Comparison of ENCODE assay signal across 20 cellular contexts in genomic region chr4:66556651-66557278, GRCh38.
A peak's percentile ranks its signal among the peaks of the same experiment; 100 is the strongest.
DNase-seq lines count a peak whose midpoint lies in the region; ATAC-seq and TF ChIP-seq lines count a peak whose summit lies in the region.
"Had no signal": no experiment of that assay in that cellular context is flagged by ENCODE, and none has a peak within 500 bp of the region (broad histone marks: within the 10 kb centered on the region; RNA-seq: fewer than 3 reads in every experiment).

No MANE protein-coding gene starts in this region.

- no peaks in the 10 kb centered on the region for H4K20me1 ChIP-seq in IMR-90 (ENCODE audit: insufficient read depth, low read length)

- in situ Hi-C loops in IMR-90 (cut with MboI; ENCODE audit: low sequenced_read_pairs) (no loop called here), HAP-1 (cut with MboI; ENCODE audit: low sequenced_read_pairs) (no loop called here)

- no peak overlapping the region; the same call in 1 of the 2 replicates for H4K5ac ChIP-seq in IMR-90 (ENCODE audit: low read depth, low read length)

- H3K27me3 ChIP-seq in IMR-90 (ENCODE audit: control insufficient read depth, insufficient read depth, low read length) (no peaks in the 10 kb centered on the region), mesenchymal stem cell (ENCODE audit: control insufficient read depth in 1 of 2, insufficient read depth in 1 of 2, low read length in 2 of 2) (no peaks in the 10 kb centered on the region), HAP-1 (ENCODE audit: low read depth) (no peaks in the 10 kb centered on the region), lower lobe of right lung (ENCODE audit: low read depth) (no peaks in the 10 kb centered on the region)
- no peaks in the 10 kb centered on the region for H3K27me3 ChIP-seq in CD8-positive, alpha-beta memory T cell (ENCODE audit: insufficient read depth, low read length, poor library complexity, severe bottlenecking)

- peak; percentile 22; the same call in 1 of the 2 replicates for TF ChIP-seq CTCF in 22Rv1 (IDR thresholded peaks at IDR 0.05)
- TF ChIP-seq CTCF in IMR-90 (conservative IDR thresholded peaks at IDR 0.05; ENCODE audit: low read depth, low read length): no peak
- peak; percentile 25 for TF ChIP-seq CTCF in chondrocyte (IDR thresholded peaks at IDR 0.05)
- TF ChIP-seq CTCF in lower lobe of right lung (IDR thresholded peaks at IDR 0.05): no peak

- intact Hi-C loops in IMR-90 (cut with micrococcal nuclease): no loop called here
- intact Hi-C loops in lower lobe of right lung (cut with DNase I): no loop called here

- H3K4me2 ChIP-seq in IMR-90 (ENCODE audit: low read depth, low read length): no peak overlapping the region
- no peak overlapping the region for H3K4me2 ChIP-seq in mesenchymal stem cell (ENCODE audit: low read length, poor library complexity, severe bottlenecking)

- no peak overlapping the region for H3K9ac ChIP-seq in IMR-90 (ENCODE audit: low read depth, low read length)
- H3K9ac ChIP-seq in mesenchymal stem cell (ENCODE audit: low read length): no peak overlapping the region

- H3K4me3 Mint-ChIP-seq in chondrocyte (ENCODE audit: unreplicated experiment): no peak overlapping the region
- H3K4me3 Mint-ChIP-seq in CD8-positive, alpha-beta memory T cell: no peak overlapping the region
- H3K4me3 Mint-ChIP-seq: CD4-positive, alpha-beta memory T cell had no signal

- H2BK15ac ChIP-seq in IMR-90 (ENCODE audit: low read depth, low read length) (peak overlapping the region; percentile 60; the same call in 2 of the 3 replicates), mesenchymal stem cell (ENCODE audit: low read depth, poor library complexity, severe bottlenecking) (no peak overlapping the region)

- H3K27ac ChIP-seq in 22Rv1 (no peak overlapping the region), IMR-90 (ENCODE audit: insufficient read depth, low read length) (no peak overlapping the region), mesenchymal stem cell (ENCODE audit: low read length, poor library complexity, severe bottlenecking) (no peak overlapping the region), lower lobe of right lung (no peak overlapping the region)
- no peak overlapping the region for H3K27ac ChIP-seq in CD8-positive, alpha-beta memory T cell (ENCODE audit: low read depth, low read length)

- TF ChIP-seq RAD21 in IMR-90 (IDR thresholded peaks at IDR 0.05; ENCODE audit: low read length): no peak

- H3K27me3 Mint-ChIP-seq in chondrocyte (ENCODE audit: low read depth): no peaks in the 10 kb centered on the region
- H3K27me3 Mint-ChIP-seq in CD8-positive, alpha-beta memory T cell: no peaks in the 10 kb centered on the region
- H3K27me3 Mint-ChIP-seq: CD4-positive, alpha-beta memory T cell had no signal

- no TSS peak for BruUV-seq in IMR-90 (replicated peaks; lab: Mats Ljungman, UMichigan)

- H2AK5ac ChIP-seq in IMR-90 (ENCODE audit: low read depth, low read length) (no peak overlapping the region; the same call in 1 of the 2 replicates), mesenchymal stem cell (ENCODE audit: low read length, severe bottlenecking) (peak overlapping the region; percentile 86)

- H3K36me3 Mint-ChIP-seq in chondrocyte (ENCODE audit: low read depth): peaks cover 9% of the 10 kb centered on the region
- no peaks in the 10 kb centered on the region for H3K36me3 Mint-ChIP-seq in CD8-positive, alpha-beta memory T cell
- H3K36me3 Mint-ChIP-seq: CD4-positive, alpha-beta memory T cell had no signal

- H2BK120ac ChIP-seq in IMR-90 (ENCODE audit: low read depth, low read length) (peak overlapping the region; percentile 83), mesenchymal stem cell (ENCODE audit: low read depth, low read length) (no peak overlapping the region)

- H3K4ac ChIP-seq in IMR-90 (ENCODE audit: low read depth, low read length) (peak overlapping the region; percentile 72), mesenchymal stem cell (ENCODE audit: low read depth in 1 of 2, low read length in 2 of 2) (peak overlapping the region in 1 of 2 experiments; percentile 11)

- peak overlapping the region; percentile 70 for H2BK20ac ChIP-seq in IMR-90 (ENCODE audit: low read depth, low read length)

- H2BK12ac ChIP-seq in mesenchymal stem cell (ENCODE audit: low read length in 2 of 2): no peak overlapping the region

- POLR2A ChIA-PET in IMR-90 (lab: Charles Lee; ENCODE audit: unreplicated experiment): no interaction called here
- POLR2A ChIA-PET in CD8-positive, alpha-beta memory T cell (lab: Charles Lee): no interaction called here

- H3K56ac ChIP-seq in IMR-90 (ENCODE audit: extremely low read depth, insufficient read depth, low read length): no peak overlapping the region

- H3K9me1 ChIP-seq in IMR-90 (ENCODE audit: insufficient read depth, low read length): no peaks in the 10 kb centered on the region

- H3K27ac Mint-ChIP-seq in chondrocyte (ENCODE audit: unreplicated experiment): no peak overlapping the region
- H3K27ac Mint-ChIP-seq in CD8-positive, alpha-beta memory T cell: no peak overlapping the region
- H3K27ac Mint-ChIP-seq: CD4-positive, alpha-beta memory T cell had no signal

- no peaks in the 10 kb centered on the region for H3K79me1 ChIP-seq in IMR-90 (ENCODE audit: low read depth in 1 of 2, low read length in 2 of 2)
- H3K79me1 ChIP-seq in mesenchymal stem cell (replicated peaks; ENCODE audit: low read length, poor library complexity, severe bottlenecking): no peaks in the 10 kb centered on the region

- H3K18ac ChIP-seq in IMR-90 (ENCODE audit: low read depth, low read length) (no peak overlapping the region), mesenchymal stem cell (ENCODE audit: low read depth in 1 of 2, low read length in 2 of 2) (peak overlapping the region in 1 of 2 experiments; percentile 66)

- H3K14ac ChIP-seq in IMR-90 (replicated peaks; ENCODE audit: low read depth, low read length) (peak overlapping the region; percentile 15; the same call in 1 of the 2 replicates), mesenchymal stem cell (ENCODE audit: low read length in 2 of 2) (peak overlapping the region; percentile 6 to 60)

- H3K4me1 ChIP-seq in IMR-90 (ENCODE audit: control insufficient read depth, insufficient read depth, low read length): no peaks in the 10 kb centered on the region
- no peaks in the 10 kb centered on the region for H3K4me1 ChIP-seq in mesenchymal stem cell (ENCODE audit: control insufficient read depth, insufficient read depth, low read depth, low read length)
- H3K4me1 ChIP-seq in CD8-positive, alpha-beta memory T cell (ENCODE audit: insufficient read depth, low read length): no peaks in the 10 kb centered on the region
- peaks cover 12% of the 10 kb centered on the region for H3K4me1 ChIP-seq in HAP-1
- no peaks in the 10 kb centered on the region for H3K4me1 ChIP-seq in lower lobe of right lung

- dilution Hi-C loops in IMR-90 (cut with HindIII; ENCODE audit: low sequenced_read_pairs, unreplicated experiment): no loop called here

- H4K91ac ChIP-seq in IMR-90 (ENCODE audit: insufficient read depth, low read depth, low read length) (peak overlapping the region; percentile 63), mesenchymal stem cell (ENCODE audit: low read length) (no peak overlapping the region)

- no peak overlapping the region for H2BK5ac ChIP-seq in IMR-90 (ENCODE audit: low read depth, low read length, poor library complexity, severe bottlenecking)
- no peak overlapping the region for H2BK5ac ChIP-seq in mesenchymal stem cell (ENCODE audit: low read depth, low read length, poor library complexity, severe bottlenecking)

- TF ChIP-seq POLR2A in IMR-90 (IDR thresholded peaks at IDR 0.05; ENCODE audit: low read depth, low read length): no peak

- H2AK9ac ChIP-seq in IMR-90 (replicated peaks; ENCODE audit: low read depth, low read length, poor library complexity): no peak overlapping the region

- no peaks in the 10 kb centered on the region; the same call in none of the 2 replicates for H3K9me3 ChIP-seq in IMR-90 (ENCODE audit: control insufficient read depth, insufficient read depth, low read length)
- H3K9me3 ChIP-seq in mesenchymal stem cell (ENCODE audit: control insufficient read depth, low read length): peaks cover 6% of the 10 kb centered on the region
- H3K9me3 ChIP-seq in CD8-positive, alpha-beta memory T cell (ENCODE audit: low read length): no peaks in the 10 kb centered on the region
- no peaks in the 10 kb centered on the region for H3K9me3 ChIP-seq in HAP-1
- peaks cover 9% of the 10 kb centered on the region for H3K9me3 ChIP-seq in lower lobe of right lung

- peak overlapping the region in 1 of 2 experiments; percentile 47; a peak in 2 of 4 replicates for H4K8ac ChIP-seq in IMR-90 (ENCODE audit: low read depth in 2 of 2, low read length in 2 of 2)
- no peak overlapping the region for H4K8ac ChIP-seq in mesenchymal stem cell (ENCODE audit: low read length)

- CTCF ChIA-PET in IMR-90 (lab: Yijun Ruan, JAX): no interaction called here
- CTCF ChIA-PET in CD8-positive, alpha-beta memory T cell (lab: Charles Lee): no interaction called here

- H3K4me3 ChIP-seq in IMR-90 (ENCODE audit: insufficient read depth, low read depth, low read length): no peak overlapping the region
- no peak overlapping the region for H3K4me3 ChIP-seq in mesenchymal stem cell (ENCODE audit: insufficient read depth in 1 of 2, low read depth in 1 of 2, low read length in 2 of 2)
- H3K4me3 ChIP-seq in CD8-positive, alpha-beta memory T cell (ENCODE audit: low read length): no peak overlapping the region
- no peak overlapping the region for H3K4me3 ChIP-seq in HAP-1
- no peak overlapping the region for H3K4me3 ChIP-seq in lower lobe of right lung

- ATAC-seq in IMR-90 (ENCODE audit: low read depth): no peak
- ATAC-seq in lower lobe of right lung: no peak

- H3K36me3 ChIP-seq in IMR-90 (ENCODE audit: control insufficient read depth, insufficient read depth, low read length) (no peaks in the 10 kb centered on the region), mesenchymal stem cell (ENCODE audit: control insufficient read depth in 1 of 2, insufficient read depth in 2 of 2, low read depth in 1 of 2, low read length in 2 of 2) (no peaks in the 10 kb centered on the region), HAP-1 (replicated peaks) (no peaks in the 10 kb centered on the region), lower lobe of right lung (no peaks in the 10 kb centered on the region)
- no peaks in the 10 kb centered on the region for H3K36me3 ChIP-seq in CD8-positive, alpha-beta memory T cell (ENCODE audit: insufficient read depth, low read length)

- peaks cover 21% of the 10 kb centered on the region for H3K9me3 Mint-ChIP-seq in chondrocyte (ENCODE audit: low read depth)
- H3K9me3 Mint-ChIP-seq in CD8-positive, alpha-beta memory T cell: peaks cover 3 to 33% (median 11%) of the 10 kb centered on the region in 5 donors

- H3K4me1 Mint-ChIP-seq in chondrocyte (ENCODE audit: low read depth): peaks cover 39% of the 10 kb centered on the region
- H3K4me1 Mint-ChIP-seq in CD8-positive, alpha-beta memory T cell: no peaks in the 10 kb centered on the region
- H3K4me1 Mint-ChIP-seq: CD4-positive, alpha-beta memory T cell had no signal

- H3K23ac ChIP-seq in IMR-90 (ENCODE audit: low read depth, low read length) (no peak overlapping the region), mesenchymal stem cell (ENCODE audit: low read length in 2 of 2) (no peak overlapping the region)

- DNase-seq in IMR-90 (no peak), chondrocyte (ENCODE audit: low spot score) (peak; percentile 17), mesenchymal stem cell (no peak), NCI-H2107 treated with DMSO at 0.1 percent for 48 hours (lab: John Stamatoyannopoulos, UW; ENCODE audit: unreplicated experiment) (no peak), HAP-1 (ENCODE audit: low spot score in 2 of 2) (no peak), lower lobe of right lung (no peak)
- DNase-seq in CD8-positive, alpha-beta memory T cell: no peak
- DNase-seq: Calu3; CD4-positive, alpha-beta memory T cell; DMS53; Kasumi-1; MM.1S; NCI-H1092 treated with DMSO at 0.1 percent for 48 hours; NCI-H146; NCI-H2081; NCI-H748 treated with DMSO at 0.1 percent for 48 hours; NK-92 treated with Interleukin-12 subunit alpha and Interleukin-12 subunit beta, amount 100 ng/mL, for 24 hours; OCI-M1; SHP77 had no signal

- 60% methylated on average over 1 of the region's 10 CpGs; no CpG with 5 or more reads in 1 of the 2 experiments for WGBS in IMR-90 (ENCODE audit: extremely low coverage in 2 of 2, insufficient read length in 1 of 2), 2 experiments
- 96% methylated on average over 8 of the region's 10 CpGs for WGBS in mesenchymal stem cell

- H2AFZ ChIP-seq in IMR-90 (replicated peaks; ENCODE audit: low read length, poor library complexity) (no peak overlapping the region), mesenchymal stem cell (ENCODE audit: low read depth, low read length) (peak overlapping the region; percentile 53)

Comparison
In these comparisons a context has a peak if more than half of its experiments do, and no peak if none do; other contexts are left out.
1. CTCF ChIP-seq: peak in 22Rv1 (single experiment) and chondrocyte (single experiment); none in IMR-90 (single experiment) and lower lobe of right lung (single experiment).